In genomic region chr3:105537371-105538075, GRCh38 we compare ENCODE assay signal across 18 cellular contexts.
DNase-seq lines count a peak whose midpoint lies in the region; ATAC-seq and TF ChIP-seq lines count a peak whose summit lies in the region.
"Had no signal": no experiment of that assay in that cellular context is flagged by ENCODE, and none has a peak within 500 bp of the region (broad histone marks: within the 10 kb centered on the region; RNA-seq: fewer than 3 reads in every experiment).

No MANE protein-coding gene starts in this region.

- H2AFZ ChIP-seq in GM23248 = 0 out of 2 replicates have a peak overlapping the region, but pooled peaks have one; percentile 17

- H3K4me3 ChIP-seq in GM23248 = no peak overlapping the region

- whole genome bisulfite sequencing in GM23248 (ENCODE audit: low coverage in 1 of 2, low lambda C conversion rate in 2 of 2, missing lambda C conversion rate in 2 of 2), 2 experiments = 81 to 90% methylated on average over 1 of the region's 1 CpG

- H3K79me2 ChIP-seq in GM23248 (ENCODE audit: insufficient read depth) = no peaks in the 10 kb centered on the region

- peaks cover 19% of the 10 kb centered on the region for H3F3A ChIP-seq in GM23248 (ENCODE audit: insufficient read depth)

- peak; percentile 38 for DNase-seq in GM23248
- peak; percentile 48 for DNase-seq in fibroblast of peridontal ligament (ENCODE audit: extremely low read depth)
- no peak for DNase-seq in AG08396 (ENCODE audit: low spot score)
- DNase-seq in amygdala (lab: John Stamatoyannopoulos, UW) = no peak
- DNase-seq: ACHN; CD4-positive, alpha-beta T cell; DMS79; Karpas-422; NCI-H1105; NCI-H1694; NCI-H2107; NCI-H2227 treated with DMSO at 0.1 percent for 48 hours; NCI-H526; SHP77 had no signal

- H3K9me3 ChIP-seq in GM23248 (ENCODE audit: low read depth) = no peaks in the 10 kb centered on the region
- H3K9me3 ChIP-seq: BE2C had no signal

- H3K27ac ChIP-seq in GM23248 = peak overlapping the region; percentile 22; the same call in 1 of the 2 replicates

- H3K9ac ChIP-seq in GM23248 = no peak overlapping the region

- H3K4me1 ChIP-seq in GM23248 (ENCODE audit: insufficient read depth) = peaks cover 16% of the 10 kb centered on the region

- no peaks in the 10 kb centered on the region for H3K27me3 ChIP-seq in GM23248 (replicated peaks; ENCODE audit: insufficient read depth)
- H3K27me3 ChIP-seq: BE2C had no signal

- in situ Hi-C loops in GM23248 (cut with MboI) = no loop called here

- H4K20me1 ChIP-seq in GM23248 (ENCODE audit: insufficient read depth) = no peaks in the 10 kb centered on the region

- H3K9me2 ChIP-seq in GM23248 (ENCODE audit: insufficient read depth) = no peaks in the 10 kb centered on the region

- peak overlapping the region; percentile 55 for H3K4me2 ChIP-seq in GM23248 (ENCODE audit: unreplicated experiment)

- H3K36me3 ChIP-seq in GM23248 (ENCODE audit: low read depth) = peaks cover 45% of the 10 kb centered on the region

- peak; percentile 31; the same call in 2 of the 3 replicates for ATAC-seq in SK-N-SH treated with all-trans-retinoic acid at 6 μM for 48 hours
- ATAC-seq in GM21515 (IDR thresholded peaks at IDR 0.05; ENCODE audit: unreplicated experiment) = no peak
- no peak for ATAC-seq in GM21367 (IDR thresholded peaks at IDR 0.05; ENCODE audit: unreplicated experiment)

TF ChIP-seq in SK-N-SH treated with all-trans-retinoic acid at 6 μM for 48 hours, 23 proteins besides CTCF, POLR2A, EP300 and RAD21:
- TF ChIP-seq OSR1 (CRISPR knock-in tag; IDR thresholded peaks at IDR 0.05) (no peak), ESRRG (CRISPR knock-in tag; IDR thresholded peaks at IDR 0.05) (no peak), TOX (CRISPR knock-in tag; IDR thresholded peaks at IDR 0.05; ENCODE audit: borderline replicate concordance) (no peak), POU6F1 (CRISPR knock-in tag; IDR thresholded peaks at IDR 0.05; ENCODE audit: borderline replicate concordance, low read depth) (no peak), ZFP30 (CRISPR knock-in tag; IDR thresholded peaks at IDR 0.05) (no peak), ZC3H10 (CRISPR knock-in tag; IDR thresholded peaks at IDR 0.05) (no peak), GLIS3 (CRISPR knock-in tag; IDR thresholded peaks at IDR 0.05) (no peak), RARB (CRISPR knock-in tag; IDR thresholded peaks at IDR 0.05) (no peak), PATZ1 (CRISPR knock-in tag; IDR thresholded peaks at IDR 0.05; ENCODE audit: borderline replicate concordance) (no peak), ZNF565 (CRISPR knock-in tag; conservative IDR thresholded peaks at IDR 0.05; ENCODE audit: low read depth) (no peak), ISL1 (CRISPR knock-in tag; IDR thresholded peaks at IDR 0.05) (no peak), BACH2 (CRISPR knock-in tag; IDR thresholded peaks at IDR 0.05; ENCODE audit: borderline replicate concordance) (no peak), ZNF70 (CRISPR knock-in tag; IDR thresholded peaks at IDR 0.05) (no peak), TSHZ2 (CRISPR knock-in tag; IDR thresholded peaks at IDR 0.05) (no peak), CSDC2 (CRISPR knock-in tag; IDR thresholded peaks at IDR 0.05) (no peak), SNAI2 (CRISPR knock-in tag; IDR thresholded peaks at IDR 0.05) (no peak), PPARA (CRISPR knock-in tag; IDR thresholded peaks at IDR 0.05; ENCODE audit: borderline replicate concordance) (no peak)

Comparison
In these comparisons a context has a peak if more than half of its experiments do, and no peak if none do; other contexts are left out.
1. DNase-seq: peak in GM23248 (single experiment) and fibroblast of peridontal ligament (single experiment); none in AG08396 (single experiment) and amygdala (0 of 56).